Comparison of ENCODE assay signal across 1 cellular context in the genomic region with DNA sequence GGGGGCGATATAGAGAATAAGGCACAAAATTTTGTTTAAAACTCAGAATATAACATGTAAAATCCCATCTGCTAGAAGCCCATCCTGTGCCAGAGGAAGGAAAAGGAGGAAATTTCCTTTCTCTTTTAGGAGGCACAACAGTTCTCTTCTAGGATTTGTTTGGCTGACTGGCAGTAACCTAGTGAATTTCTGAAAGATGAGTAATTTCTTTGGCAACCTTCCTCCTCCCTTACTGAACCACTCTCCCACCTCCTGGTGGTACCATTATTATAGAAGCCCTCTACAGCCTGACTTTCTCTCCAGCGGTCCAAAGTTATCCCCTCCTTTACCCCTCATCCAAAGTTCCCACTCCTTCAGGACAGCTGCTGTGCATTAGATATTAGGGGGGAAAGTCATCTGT.
TF ChIP-seq lines count a peak whose summit lies in the region.

No MANE protein-coding gene starts in this region.

TF ChIP-seq in IMR-90, 13 proteins besides CTCF, POLR2A, EP300 and RAD21 (continued from another document):
- TF ChIP-seq, protein P1, sequence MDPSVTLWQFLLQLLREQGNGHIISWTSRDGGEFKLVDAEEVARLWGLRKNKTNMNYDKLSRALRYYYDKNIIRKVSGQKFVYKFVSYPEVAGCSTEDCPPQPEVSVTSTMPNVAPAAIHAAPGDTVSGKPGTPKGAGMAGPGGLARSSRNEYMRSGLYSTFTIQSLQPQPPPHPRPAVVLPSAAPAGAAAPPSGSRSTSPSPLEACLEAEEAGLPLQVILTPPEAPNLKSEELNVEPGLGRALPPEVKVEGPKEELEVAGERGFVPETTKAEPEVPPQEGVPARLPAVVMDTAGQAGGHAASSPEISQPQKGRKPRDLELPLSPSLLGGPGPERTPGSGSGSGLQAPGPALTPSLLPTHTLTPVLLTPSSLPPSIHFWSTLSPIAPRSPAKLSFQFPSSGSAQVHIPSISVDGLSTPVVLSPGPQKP (IDR thresholded peaks at IDR 0.05; ENCODE audit: borderline replicate concordance, low read depth, low read length): no peak
- TF ChIP-seq SMC3 (IDR thresholded peaks at IDR 0.05; ENCODE audit: low read depth, low read length) (no peak), BHLHE40 (IDR thresholded peaks at IDR 0.05; ENCODE audit: low read depth, low read length) (no peak), MXI1 (IDR thresholded peaks at IDR 0.05; ENCODE audit: borderline replicate concordance, low read depth, low read length) (no peak), CEBPB (IDR thresholded peaks at IDR 0.05; ENCODE audit: low read depth, low read length) (no peak), FOS (IDR thresholded peaks at IDR 0.05; ENCODE audit: low read depth, low read length) (no peak)
